26 cellular contexts compared by ENCODE assay signal in genomic region chr12:2373307-2373706, GRCh38.
DNase-seq lines count a peak whose midpoint lies in the region; ATAC-seq and TF ChIP-seq lines count a peak whose summit lies in the region.
"Had no signal": no experiment of that assay in that cellular context is flagged by ENCODE, and none has a peak within 500 bp of the region (broad histone marks: within the 10 kb centered on the region; RNA-seq: fewer than 3 reads in every experiment).

No MANE protein-coding gene starts in this region.

- no peak overlapping the region for H2BK120ac ChIP-seq in neuronal stem cell (ENCODE audit: low read depth, low read length)

- no peak overlapping the region for H2BK12ac ChIP-seq in neuronal stem cell (ENCODE audit: low read length)

- no peaks in the 10 kb centered on the region for H3K79me1 ChIP-seq in neuronal stem cell (ENCODE audit: low read depth, low read length)

- no peak overlapping the region for H4K91ac ChIP-seq in neuronal stem cell (ENCODE audit: low read depth, low read length, poor library complexity)

- intact Hi-C loops in Right ventricle myocardium inferior (cut with DNase I): no loop called here
- intact Hi-C loops in left ventricle myocardium superior (cut with micrococcal nuclease): no loop called here
- intact Hi-C loops in transverse colon (cut with DNase I; ENCODE audit: low total_unique reads): no loop called here
- intact Hi-C loops in lower lobe of right lung (cut with DNase I): no loop called here
- intact Hi-C loops in activated CD8-positive, alpha-beta T cell treated with anti-CD3 and anti-CD28 coated beads for 36 hours (cut with micrococcal nuclease): no loop called here

- no peak for TF ChIP-seq POLR2A in transverse colon (IDR thresholded peaks at IDR 0.05)

- peak overlapping the region; percentile 27 for H2AK5ac ChIP-seq in neuronal stem cell (ENCODE audit: low read depth, low read length)

- H3K27me3 ChIP-seq in right atrium auricular region (no peaks in the 10 kb centered on the region), neuronal stem cell (ENCODE audit: control insufficient read depth in 3 of 3, insufficient read depth in 3 of 3, low read depth in 1 of 3, low read length in 3 of 3) (peaks cover 0 to 8% (median 0%) of the 10 kb centered on the region in 3 experiments), transverse colon (no peaks in the 10 kb centered on the region), lower lobe of right lung (ENCODE audit: low read depth) (no peaks in the 10 kb centered on the region)

- TF ChIP-seq CTCF in right atrium auricular region (IDR thresholded peaks at IDR 0.05) (no peak), transverse colon (IDR thresholded peaks at IDR 0.05) (no peak), lower lobe of right lung (IDR thresholded peaks at IDR 0.05) (no peak)
- no peak for TF ChIP-seq CTCF in activated CD8-positive, alpha-beta T cell treated with anti-CD3 and anti-CD28 coated beads for 36 hours (IDR thresholded peaks at IDR 0.05)

- H2AFZ ChIP-seq in neuronal stem cell (ENCODE audit: low read length): no peak overlapping the region

- no peak overlapping the region for H3K4me3 Mint-ChIP-seq in activated CD8-positive, alpha-beta T cell treated with anti-CD3 and anti-CD28 coated beads for 36 hours
- H3K4me3 Mint-ChIP-seq: CD14-positive monocyte; CD8-positive, alpha-beta memory T cell had no signal

- H4K8ac ChIP-seq in neuronal stem cell (ENCODE audit: low read depth, low read length): no peak overlapping the region

- no peak overlapping the region for H2BK5ac ChIP-seq in neuronal stem cell (ENCODE audit: low read length)

- no peak overlapping the region for H3K4me2 ChIP-seq in neuronal stem cell (ENCODE audit: insufficient read depth, low read length, poor library complexity, severe bottlenecking)
- H3K4me2 ChIP-seq: KMS-11 had no signal

- no peak overlapping the region for H3K27ac Mint-ChIP-seq in activated CD8-positive, alpha-beta T cell treated with anti-CD3 and anti-CD28 coated beads for 36 hours
- H3K27ac Mint-ChIP-seq: CD14-positive monocyte; CD8-positive, alpha-beta memory T cell had no signal

- no peaks in the 10 kb centered on the region for H3K9me3 Mint-ChIP-seq in activated CD8-positive, alpha-beta T cell treated with anti-CD3 and anti-CD28 coated beads for 36 hours
- H3K9me3 Mint-ChIP-seq: CD14-positive monocyte; CD8-positive, alpha-beta memory T cell had no signal

- H3K4ac ChIP-seq in neuronal stem cell (ENCODE audit: low read length): no peak overlapping the region

- H3K4me1 ChIP-seq in right atrium auricular region: peaks cover 0 to 57% of the 10 kb centered on the region in 2 donors
- peaks cover 0 to 21% of the 10 kb centered on the region in 2 donors for H3K4me1 ChIP-seq in neuronal stem cell (ENCODE audit: control insufficient read depth in 2 of 2, insufficient read depth in 1 of 2, low read depth in 1 of 2, low read length in 2 of 2)
- H3K4me1 ChIP-seq in transverse colon: peaks cover 0 to 7% (median 5%) of the 10 kb centered on the region in 4 donors
- H3K4me1 ChIP-seq in lower lobe of right lung: no peaks in the 10 kb centered on the region
- H3K4me1 ChIP-seq: BE2C had no signal

- DNase-seq in Right ventricle myocardium inferior (ENCODE audit: missing footprints) (no peak), right atrium auricular region (ENCODE audit: low spot score) (no peak), left ventricle myocardium superior (no peak), neuronal stem cell (ENCODE audit: low spot score) (no peak), transverse colon (no peak), lower lobe of right lung (no peak)
- DNase-seq in activated CD8-positive, alpha-beta T cell treated with anti-CD3 and anti-CD28 coated beads for 36 hours: no peak
- no peak for DNase-seq in activated naive CD4-positive, alpha-beta T cell treated with Interleukin-2 at 50 U/mL for 16 hours
- DNase-seq: 8988T; ACHN; BE2C; Calu3; CD8-positive, alpha-beta memory T cell; DMS79 treated with DMSO at 0.1 percent for 48 hours; GF-D8; HCEC 1CT; IMR-90; NCI-H1092; NCI-H1417 treated with DMSO at 0.1 percent for 48 hours; NCI-H1694 treated with DMSO at 0.1 percent for 48 hours; NCI-H2081; NCI-H2227 treated with DMSO at 0.1 percent for 48 hours; NCI-H526 treated with DMSO at 0.1 percent for 48 hours had no signal

- CTCF ChIA-PET in activated CD8-positive, alpha-beta T cell treated with anti-CD3 and anti-CD28 coated beads for 36 hours (lab: Charles Lee): interaction anchor here (0.7 to 0.9 kb wide), 2 partner anchors 14 to 22 kb away, joined by 3 to 4 read pairs; no protein-coding TSS in a partner anchor

- no peak overlapping the region for H3K18ac ChIP-seq in neuronal stem cell (ENCODE audit: low read length)

- H3K9me3 ChIP-seq in right atrium auricular region (no peaks in the 10 kb centered on the region), neuronal stem cell (replicated peaks in 1 of 2; ENCODE audit: control insufficient read depth in 2 of 2, insufficient read depth in 1 of 2, low read depth in 1 of 2, low read length in 2 of 2) (no peaks in the 10 kb centered on the region), transverse colon (no peaks in the 10 kb centered on the region), lower lobe of right lung (no peaks in the 10 kb centered on the region)
- H3K9me3 ChIP-seq: BE2C had no signal

- H3K14ac ChIP-seq in neuronal stem cell (ENCODE audit: low read length): no peak overlapping the region

- H3K27ac ChIP-seq in right atrium auricular region: peak overlapping the region in 1 of 2 donors; percentile 41
- H3K27ac ChIP-seq in neuronal stem cell (replicated peaks; ENCODE audit: low read length): no peak overlapping the region
- peak overlapping the region in 3 of 4 donors; percentile 21 to 38 (median 31) for H3K27ac ChIP-seq in transverse colon
- H3K27ac ChIP-seq in lower lobe of right lung: no peak overlapping the region
- H3K27ac ChIP-seq: KMS-11, RWPE1 had no signal

- no CpG with 5 or more reads among the region's 8 CpGs for WGBS in neuronal stem cell (ENCODE audit: extremely low coverage in 2 of 2, insufficient read length in 2 of 2, insufficient replicate concordance in 1 of 2), 2 donors
- 85 to 90% methylated on average over 4 to 8 of the region's 8 CpGs for WGBS in transverse colon (ENCODE audit: low coverage in 1 of 2), 2 donors

- no peaks in the 10 kb centered on the region for H3K36me3 ChIP-seq in right atrium auricular region
- H3K36me3 ChIP-seq in neuronal stem cell (replicated peaks in 1 of 2; ENCODE audit: control insufficient read depth in 2 of 2, insufficient read depth in 2 of 2, low read length in 2 of 2): no peaks in the 10 kb centered on the region
- no peaks in the 10 kb centered on the region for H3K36me3 ChIP-seq in transverse colon
- H3K36me3 ChIP-seq in lower lobe of right lung: no peaks in the 10 kb centered on the region
- H3K36me3 ChIP-seq: BE2C had no signal

- in situ Hi-C loops in transverse colon (cut with MboI; ENCODE audit: low pct_ligation_motif_present in 1 of 4, low pct_unique_long_range_greater_than_20kb in 1 of 4, low sequenced_read_pairs in 3 of 4): no loop called here

- no peak overlapping the region for H3K23ac ChIP-seq in neuronal stem cell (ENCODE audit: low read depth, low read length, poor library complexity)

- no peak for TF ChIP-seq EP300 in transverse colon (IDR thresholded peaks at IDR 0.05; ENCODE audit: low read depth)

- no peaks in the 10 kb centered on the region for H3K4me1 Mint-ChIP-seq in activated CD8-positive, alpha-beta T cell treated with anti-CD3 and anti-CD28 coated beads for 36 hours (ENCODE audit: low read depth)
- H3K4me1 Mint-ChIP-seq: CD14-positive monocyte had no signal

- POLR2A ChIA-PET in activated CD8-positive, alpha-beta T cell treated with anti-CD3 and anti-CD28 coated beads for 36 hours (lab: Charles Lee): no interaction called here

- H3K9ac ChIP-seq in neuronal stem cell (ENCODE audit: low read depth, low read length, poor library complexity): no peak overlapping the region
- H3K9ac ChIP-seq: KMS-11 had no signal

- no peaks in the 10 kb centered on the region for H3K27me3 Mint-ChIP-seq in activated CD8-positive, alpha-beta T cell treated with anti-CD3 and anti-CD28 coated beads for 36 hours

- H3K4me3 ChIP-seq in right atrium auricular region: no peak overlapping the region
- H3K4me3 ChIP-seq in neuronal stem cell (ENCODE audit: low read length in 2 of 2): no peak overlapping the region
- H3K4me3 ChIP-seq in transverse colon: no peak overlapping the region
- no peak overlapping the region for H3K4me3 ChIP-seq in lower lobe of right lung

- H2BK15ac ChIP-seq in neuronal stem cell (ENCODE audit: low read length): no peak overlapping the region

- no peaks in the 10 kb centered on the region for H3K36me3 Mint-ChIP-seq in activated CD8-positive, alpha-beta T cell treated with anti-CD3 and anti-CD28 coated beads for 36 hours (ENCODE audit: low read depth)
- H3K36me3 Mint-ChIP-seq: CD14-positive monocyte; CD8-positive, alpha-beta memory T cell had no signal

- ATAC-seq in Right ventricle myocardium inferior (peak; percentile 43), left ventricle myocardium superior (peak; percentile 53), lower lobe of right lung (no peak)
- no peak for ATAC-seq in activated CD8-positive, alpha-beta T cell treated with anti-CD3 and anti-CD28 coated beads for 36 hours

Comparison
In these comparisons a context has a peak if more than half of its experiments do, and no peak if none do; other contexts are left out.
1. ATAC-seq: peak in Right ventricle myocardium inferior (single experiment) and left ventricle myocardium superior (single experiment); none in lower lobe of right lung (0 of 2) and activated CD8-positive, alpha-beta T cell treated with anti-CD3 and anti-CD28 coated beads for 36 hours (single experiment).
2. H3K27ac ChIP-seq: peak in transverse colon (3 of 4); none in neuronal stem cell (single experiment) and lower lobe of right lung (single experiment).